ENCODE assay signal across 1 cellular context in the genomic region with DNA sequence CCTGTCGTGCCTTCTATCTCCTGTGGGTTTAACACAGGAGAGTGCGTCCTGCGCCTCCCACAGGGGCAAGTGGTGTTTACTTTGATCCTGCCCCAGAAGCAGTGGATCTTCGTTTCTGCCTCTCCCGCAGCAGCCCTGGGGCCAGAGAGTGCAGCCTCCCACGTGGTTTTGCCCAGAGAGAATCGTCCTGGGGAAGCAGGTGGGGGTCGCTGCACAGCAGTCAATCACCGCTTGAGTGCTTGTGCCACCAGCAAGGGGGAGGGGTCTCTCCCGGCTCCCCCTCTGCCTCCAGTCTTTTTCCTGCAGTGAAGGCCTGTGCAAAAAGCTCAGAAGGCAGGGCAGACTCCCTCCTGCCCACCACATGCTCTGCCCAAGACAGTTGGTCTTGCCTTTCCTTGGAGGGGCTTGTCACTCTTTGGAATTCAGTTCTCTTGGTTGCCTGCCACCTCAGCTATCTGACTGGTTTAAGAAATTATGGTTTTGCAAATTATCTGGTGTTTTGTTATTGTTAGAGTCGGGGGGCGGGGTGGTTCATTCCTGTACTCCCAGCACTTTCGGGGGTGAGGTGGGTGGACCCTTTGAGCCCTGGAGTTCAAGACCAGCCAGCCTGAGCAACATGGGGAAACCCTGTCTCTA.
TF ChIP-seq lines count a peak whose summit lies in the region.

No MANE protein-coding gene starts in this region.

TF ChIP-seq in SK-N-SH treated with all-trans-retinoic acid at 6 μM for 48 hours, 23 proteins besides CTCF, POLR2A, EP300 and RAD21 (continued from another document):
- TF ChIP-seq PATZ1 (CRISPR knock-in tag; IDR thresholded peaks at IDR 0.05; ENCODE audit: borderline replicate concordance) = no peak
- TF ChIP-seq ZNF8 (CRISPR knock-in tag; IDR thresholded peaks at IDR 0.05) = no peak
